9 cellular contexts compared by ENCODE assay signal in the genomic region with DNA sequence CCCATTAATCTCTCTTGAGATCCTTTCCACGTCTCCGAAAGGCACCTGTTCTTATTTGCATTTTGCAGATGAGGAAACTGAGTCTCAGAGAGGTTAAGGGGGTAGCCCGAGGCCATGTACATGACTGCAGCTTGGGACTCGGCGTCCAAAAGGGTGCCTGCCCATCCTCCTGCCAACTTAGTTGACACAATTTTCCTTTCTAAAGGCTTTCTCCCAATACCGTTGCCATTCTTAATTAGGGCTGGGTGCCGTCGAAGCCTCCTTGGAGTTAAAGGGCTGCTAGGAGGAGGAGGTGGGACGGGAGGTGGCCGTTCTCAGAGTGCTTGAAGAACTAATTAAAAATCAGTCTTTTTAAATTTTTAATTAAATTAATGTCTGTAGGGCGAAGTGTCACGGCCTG. TPM values are rescaled to one million over a fixed set of nuclear protein-coding genes. Genes with fewer than 3 reads are reported as not detected.
DNase-seq lines count a peak whose midpoint lies in the region; ATAC-seq and TF ChIP-seq lines count a peak whose summit lies in the region.
"Had no signal": no experiment of that assay in that cellular context is flagged by ENCODE, and none has a peak within 500 bp of the region (broad histone marks: within the 10 kb centered on the region; RNA-seq: fewer than 3 reads in every experiment).

No MANE protein-coding gene starts in this region.

- no peaks in the 10 kb centered on the region for H3F3A ChIP-seq in GM23248 (ENCODE audit: insufficient read depth)

- no peaks in the 10 kb centered on the region for H3K9me2 ChIP-seq in GM23248 (ENCODE audit: insufficient read depth)

- no peak for TF ChIP-seq CTCF in WERI-Rb-1 (IDR thresholded peaks at IDR 0.05; ENCODE audit: low read depth, low read length)
- TF ChIP-seq CTCF in fibroblast of villous mesenchyme (IDR thresholded peaks at IDR 0.05; ENCODE audit: insufficient read depth, low read depth, low read length): no peak
- TF ChIP-seq CTCF in gastrocnemius medialis (IDR thresholded peaks at IDR 0.05 in 4 of 5, conservative IDR thresholded peaks at IDR 0.05 in 1 of 5): no peak

- ATAC-seq in gastrocnemius medialis (no peak), HG03378 (IDR thresholded peaks at IDR 0.05; ENCODE audit: unreplicated experiment) (no peak), HG02970 (IDR thresholded peaks at IDR 0.05; ENCODE audit: low FRiP score, unreplicated experiment) (no peak)

- no peaks in the 10 kb centered on the region for H3K36me3 ChIP-seq in GM23248 (ENCODE audit: low read depth)
- H3K36me3 ChIP-seq in WERI-Rb-1: peaks cover 9% of the 10 kb centered on the region
- no peaks in the 10 kb centered on the region for H3K36me3 ChIP-seq in gastrocnemius medialis
- H3K36me3 ChIP-seq: thyroid gland had no signal

- H3K27ac ChIP-seq in GM23248 (no peak overlapping the region), WERI-Rb-1 (no peak overlapping the region), gastrocnemius medialis (peak overlapping the region; percentile 84 to 93 (median 92))

- intact Hi-C loops in gastrocnemius medialis (cut with DNase I; ENCODE audit: low total_unique reads): loop anchor here (2.0 to 5.0 kb wide), 3 partner anchors 95 to 256 kb away; partner anchors contain the start of gene BPHL

- no peaks in the 10 kb centered on the region for H4K20me1 ChIP-seq in GM23248 (ENCODE audit: insufficient read depth)

- DNase-seq in GM23248: no peak
- DNase-seq in WERI-Rb-1: no peak
- no peak for DNase-seq in fibroblast of villous mesenchyme (ENCODE audit: low read depth)
- DNase-seq in gastrocnemius medialis: no peak
- no peak for DNase-seq in stimulated activated CD4-positive, alpha-beta T cell treated with anti-CD3 and anti-CD28 coated beads, Interleukin-12 subunit alpha, Interleukin-12 subunit beta, amount 100 ng/mL, for 4 hours
- no peak for DNase-seq in RKO (ENCODE audit: low spot score)

- H2AFZ ChIP-seq in GM23248: peak overlapping the region; percentile 87

- H3K79me2 ChIP-seq in GM23248 (ENCODE audit: insufficient read depth): peaks cover 39% of the 10 kb centered on the region

- H3K9me3 ChIP-seq in GM23248 (ENCODE audit: low read depth) (no peaks in the 10 kb centered on the region), WERI-Rb-1 (ENCODE audit: severe bottlenecking) (peaks cover 4% of the 10 kb centered on the region), gastrocnemius medialis (no peaks in the 10 kb centered on the region)
- H3K9me3 ChIP-seq: thyroid gland had no signal

- in situ Hi-C loops in GM23248 (cut with MboI) (no loop called here), gastrocnemius medialis (cut with MboI; ENCODE audit: low sequenced_read_pairs in 4 of 4) (loop anchor here in 3 of 4 donors (10.0 to 25.0 kb wide), 3 partner anchors 133 to 754 kb away; partner anchors contain the start of gene NQO2 (in 1 of the 3))

- H3K4me3 ChIP-seq in GM23248: peak overlapping the region; percentile 85
- H3K4me3 ChIP-seq in WERI-Rb-1 (ENCODE audit: low read depth, low read length): peak overlapping the region; percentile 70
- peak overlapping the region; percentile 50 for H3K4me3 ChIP-seq in fibroblast of villous mesenchyme (ENCODE audit: low read depth, low read length)
- peak overlapping the region; percentile 88 to 91 (median 90) for H3K4me3 ChIP-seq in gastrocnemius medialis

- peaks cover 12% of the 10 kb centered on the region for H3K4me1 ChIP-seq in GM23248 (ENCODE audit: insufficient read depth)
- peaks cover 32 to 35% of the 10 kb centered on the region in 2 donors for H3K4me1 ChIP-seq in gastrocnemius medialis

- no peak for TF ChIP-seq POLR2A in gastrocnemius medialis (IDR thresholded peaks at IDR 0.05)

- H3K27me3 ChIP-seq in GM23248 (replicated peaks; ENCODE audit: insufficient read depth): no peaks in the 10 kb centered on the region
- peaks cover 16% of the 10 kb centered on the region for H3K27me3 ChIP-seq in WERI-Rb-1 (ENCODE audit: insufficient read depth, low read depth, severe bottlenecking)
- H3K27me3 ChIP-seq in gastrocnemius medialis: no peaks in the 10 kb centered on the region
- H3K27me3 ChIP-seq: thyroid gland had no signal

- 46 to 49% methylated on average over 12 of the region's 12 CpGs for WGBS in GM23248 (ENCODE audit: low coverage in 1 of 2, low lambda C conversion rate in 2 of 2, missing lambda C conversion rate in 2 of 2), 2 experiments

- peak overlapping the region; percentile 71 for H3K4me2 ChIP-seq in GM23248 (ENCODE audit: unreplicated experiment)

- peak overlapping the region; percentile 45; the same call in 1 of the 2 replicates for H3K9ac ChIP-seq in GM23248

RNA-seq across cellular contexts. Expression of gene PSMG4, which starts 0.5 kb away (rescaled TPM):
- 20.0 and 24.5 TPM in 2 replicates for total RNA-seq in GM23248 (2014; rRNA removed; shearing (Covaris generic))
- polyA plus RNA-seq in GM23248 (2016; fragmentation: Nextera tagmentation; extraction: Ambion mirVana): 46.9 and 47.1 TPM in 2 replicates
- 19.9 and 29.0 TPM in 2 replicates for total RNA-seq in fibroblast of villous mesenchyme
- total RNA-seq in gastrocnemius medialis: 10 to 100 TPM; 16.4 to 27.6 (median 22.0) TPM

RNA-seq across cellular contexts. Expression of gene TUBB2B, which starts 30.7 kb away (rescaled TPM):
- total RNA-seq in GM23248 (2014; rRNA removed; shearing (Covaris generic)): 8.5 and 10.4 TPM in 2 replicates
- polyA plus RNA-seq in GM23248 (2016; fragmentation: Nextera tagmentation; extraction: Ambion mirVana): 8.1 and 9.0 TPM in 2 replicates
- total RNA-seq in fibroblast of villous mesenchyme: 4.8 and 5.2 TPM in 2 replicates
- total RNA-seq in gastrocnemius medialis: 1 to 10 TPM; 1.5 to 3.5 (median 1.9) TPM

Comparison
In these comparisons a context has a peak if more than half of its experiments do, and no peak if none do; other contexts are left out.
1. H3K27ac ChIP-seq: peak in gastrocnemius medialis (4 of 4); none in GM23248 (single experiment) and WERI-Rb-1 (single experiment).
2. Peak in every context shown above with its lines, with median percentiles within 50 percentile points of each other: H3K4me3 ChIP-seq.